In the genomic region with DNA sequence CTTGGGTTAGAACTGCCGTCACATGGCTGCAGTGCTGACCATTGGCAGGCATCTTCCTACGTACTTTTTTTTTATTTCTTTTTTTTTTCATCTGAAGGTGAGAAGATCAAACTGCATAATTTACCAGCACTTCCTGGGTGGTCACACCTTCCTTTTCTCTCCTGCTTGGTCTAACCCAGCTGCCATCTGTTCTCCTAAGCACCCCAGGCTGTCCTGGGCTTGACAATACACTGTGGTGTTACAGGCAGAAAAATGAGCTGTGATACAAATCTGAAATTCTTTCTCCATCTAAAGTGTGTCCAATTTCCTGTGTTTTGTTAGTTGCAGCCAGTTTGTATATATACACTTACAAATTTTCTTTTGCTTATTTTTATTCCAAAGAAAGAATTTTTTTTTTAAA, we compare ENCODE assay signal across 17 cellular contexts.
A peak's percentile ranks its signal among the peaks of the same experiment; 100 is the strongest.
DNase-seq lines count a peak whose midpoint lies in the region; ATAC-seq and TF ChIP-seq lines count a peak whose summit lies in the region.
"Had no signal": no experiment of that assay in that cellular context is flagged by ENCODE, and none has a peak within 500 bp of the region (broad histone marks: within the 10 kb centered on the region; RNA-seq: fewer than 3 reads in every experiment).

No MANE protein-coding gene starts in this region.

- H3K9ac ChIP-seq in DND-41 (ENCODE audit: low read depth, low read length), result no peak overlapping the region
- no peak overlapping the region for H3K9ac ChIP-seq in OCI-LY1 (ENCODE audit: low read length)

- no peaks in the 10 kb centered on the region for H3F3A ChIP-seq in OCI-LY1 (ENCODE audit: insufficient read depth, low read length)

- H3K9me2 ChIP-seq in OCI-LY1 (ENCODE audit: low read depth, low read length) (no peaks in the 10 kb centered on the region), hepatocyte (replicated peaks; ENCODE audit: insufficient read depth) (no peaks in the 10 kb centered on the region)

- POLR2A ChIA-PET in WTC11 (lab: Charles Lee), result no interaction called here

- peaks cover 11% of the 10 kb centered on the region for H3K9me3 Mint-ChIP-seq in WTC11
- no peaks in the 10 kb centered on the region for H3K9me3 Mint-ChIP-seq in endothelial cell (ENCODE audit: unreplicated experiment)
- H3K9me3 Mint-ChIP-seq: HFFc6 had no signal

- H3K4me2 ChIP-seq in DND-41 (ENCODE audit: insufficient read depth, low read length) (no peak overlapping the region), OCI-LY1 (ENCODE audit: low read length) (no peak overlapping the region), hepatocyte (no peak overlapping the region)
- H3K4me2 ChIP-seq: A549 had no signal

- H3K27ac ChIP-seq in DND-41 (ENCODE audit: low read length) (no peak overlapping the region), OCI-LY1 (ENCODE audit: low read depth, low read length, poor library complexity, severe bottlenecking) (peak overlapping the region; percentile 15), hepatocyte (no peak overlapping the region)
- H3K27ac ChIP-seq: A549, C4-2B had no signal

- H4K20me1 ChIP-seq in DND-41 (ENCODE audit: insufficient read depth, low read length), result no peaks in the 10 kb centered on the region
- no peaks in the 10 kb centered on the region for H4K20me1 ChIP-seq in OCI-LY1 (ENCODE audit: insufficient read depth, low read length)
- H4K20me1 ChIP-seq in hepatocyte (ENCODE audit: insufficient read depth, poor library complexity, severe bottlenecking), result no peaks in the 10 kb centered on the region

- H2AFZ ChIP-seq in DND-41 (ENCODE audit: low read depth, low read length) (no peak overlapping the region), OCI-LY1 (ENCODE audit: low read length) (peak overlapping the region; percentile 30; the same call in 1 of the 2 replicates), hepatocyte (no peak overlapping the region)

- H3K4me3 Mint-ChIP-seq in WTC11, result no peak overlapping the region
- no peak overlapping the region for H3K4me3 Mint-ChIP-seq in endothelial cell (ENCODE audit: unreplicated experiment)
- H3K4me3 Mint-ChIP-seq: CD4-positive, alpha-beta memory T cell; HFFc6 had no signal

- H3K79me2 ChIP-seq in DND-41 (ENCODE audit: insufficient read depth, low read length) (no peaks in the 10 kb centered on the region), OCI-LY1 (ENCODE audit: insufficient read depth, low read length) (no peaks in the 10 kb centered on the region), hepatocyte (no peaks in the 10 kb centered on the region)

- CTCF ChIA-PET in WTC11 (lab: Charles Lee), result interaction anchor here (1.2 kb wide), 1 partner anchor 381 kb away, joined by 4 read pairs; no protein-coding TSS in a partner anchor

- H3K4me1 ChIP-seq in DND-41 (ENCODE audit: insufficient read depth, low read length) (peaks cover 11% of the 10 kb centered on the region; the same call in 1 of the 2 replicates), OCI-LY1 (ENCODE audit: insufficient read depth, low read length, severe bottlenecking) (peaks cover 32% of the 10 kb centered on the region), hepatocyte (ENCODE audit: insufficient read depth) (no peaks in the 10 kb centered on the region)
- H3K4me1 ChIP-seq: A549, BE2C had no signal

- DNase-seq in DND-41, result peak; percentile 13
- peak; percentile 5 for DNase-seq in ELF-1 (ENCODE audit: low read depth, low spot score)
- DNase-seq in WTC11 (ENCODE audit: low spot score), result no peak
- DNase-seq in hepatocyte (ENCODE audit: low spot score), result no peak
- no peak for DNase-seq in OCI-M1 (lab: John Stamatoyannopoulos, UW)
- DNase-seq in endothelial cell (ENCODE audit: low spot score), result no peak
- DNase-seq: BE2C; CD4-positive, alpha-beta memory T cell; EL; GDM1; HCEC 1CT; HFFc6 had no signal

- H3K4me1 Mint-ChIP-seq in WTC11 (peaks cover 14% of the 10 kb centered on the region), endothelial cell (ENCODE audit: unreplicated experiment) (peaks cover 7% of the 10 kb centered on the region)
- H3K4me1 Mint-ChIP-seq: CD4-positive, alpha-beta memory T cell had no signal

- H3K4me3 ChIP-seq in DND-41 (ENCODE audit: low read depth in 1 of 2, low read length in 2 of 2), result no peak overlapping the region
- H3K4me3 ChIP-seq in OCI-LY1 (ENCODE audit: low read depth, low read length, poor library complexity, severe bottlenecking), result no peak overlapping the region
- no peak overlapping the region for H3K4me3 ChIP-seq in hepatocyte
- H3K4me3 ChIP-seq: A549 had no signal

- peak; percentile 77 for ATAC-seq in DND-41 (ENCODE audit: insufficient read depth, low read depth)
- peak; percentile 22; the same call in 1 of the 2 replicates for ATAC-seq in WTC11
- ATAC-seq in esophagus mucosa, result no peak
- ATAC-seq: A549, HepG2 had no signal

- H3K27me3 Mint-ChIP-seq in WTC11 (ENCODE audit: low read depth) (no peaks in the 10 kb centered on the region), endothelial cell (ENCODE audit: unreplicated experiment) (no peaks in the 10 kb centered on the region)
- H3K27me3 Mint-ChIP-seq: CD4-positive, alpha-beta memory T cell had no signal

- WGBS in hepatocyte (ENCODE audit: low lambda C conversion rate, missing lambda C conversion rate), result 93% methylated on average over 2 of the region's 2 CpGs

- H3K27me3 ChIP-seq in DND-41 (ENCODE audit: insufficient read depth, low read length, poor library complexity), result no peaks in the 10 kb centered on the region
- H3K27me3 ChIP-seq in OCI-LY1 (ENCODE audit: insufficient read depth, low read length), result no peaks in the 10 kb centered on the region
- H3K27me3 ChIP-seq in hepatocyte, result no peaks in the 10 kb centered on the region
- H3K27me3 ChIP-seq: BE2C had no signal

- no peak for TF ChIP-seq CTCF in DND-41 (IDR thresholded peaks at IDR 0.05; ENCODE audit: borderline replicate concordance, extremely low read depth, low read length, poor library complexity, severe bottlenecking)
- no peak for TF ChIP-seq CTCF in OCI-LY1 (IDR thresholded peaks at IDR 0.05; ENCODE audit: low read length)
- TF ChIP-seq CTCF in WTC11 (IDR thresholded peaks at IDR 0.05), result no peak
- no peak for TF ChIP-seq CTCF in hepatocyte (IDR thresholded peaks at IDR 0.05; ENCODE audit: poor library complexity)
- TF ChIP-seq CTCF in endothelial cell (IDR thresholded peaks at IDR 0.05; ENCODE audit: unreplicated experiment), result no peak

- H3K36me3 ChIP-seq in DND-41 (ENCODE audit: insufficient read depth, low read length), result no peaks in the 10 kb centered on the region
- H3K36me3 ChIP-seq in OCI-LY1 (ENCODE audit: insufficient read depth, low read length), result no peaks in the 10 kb centered on the region
- no peaks in the 10 kb centered on the region for H3K36me3 ChIP-seq in hepatocyte (replicated peaks; ENCODE audit: insufficient read depth, low read depth)
- H3K36me3 ChIP-seq: BE2C had no signal

- H3K36me3 Mint-ChIP-seq in WTC11 (no peaks in the 10 kb centered on the region), endothelial cell (ENCODE audit: low read depth, unreplicated experiment) (no peaks in the 10 kb centered on the region)
- H3K36me3 Mint-ChIP-seq: CD4-positive, alpha-beta memory T cell had no signal

- no peak overlapping the region for H3K27ac Mint-ChIP-seq in WTC11
- H3K27ac Mint-ChIP-seq in endothelial cell (ENCODE audit: unreplicated experiment), result no peak overlapping the region
- H3K27ac Mint-ChIP-seq: CD4-positive, alpha-beta memory T cell; HFFc6 had no signal

- peaks cover 2% of the 10 kb centered on the region for H3K9me3 ChIP-seq in DND-41 (ENCODE audit: insufficient read depth, low read length, severe bottlenecking)
- 0 out of 2 replicates have a peak, but pooled peaks cover 4% of the 10 kb centered on the region for H3K9me3 ChIP-seq in OCI-LY1 (ENCODE audit: low read length)
- no peaks in the 10 kb centered on the region for H3K9me3 ChIP-seq in hepatocyte (ENCODE audit: low read depth)
- H3K9me3 ChIP-seq: A549, BE2C had no signal

TF ChIP-seq in WTC11, 78 proteins besides CTCF, POLR2A, EP300 and RAD21 (continues in another document):
- TF ChIP-seq NFATC4 (CRISPR knock-in tag; IDR thresholded peaks at IDR 0.05) (no peak), SOX15 (CRISPR knock-in tag; IDR thresholded peaks at IDR 0.05) (no peak), ZNF232 (CRISPR knock-in tag; IDR thresholded peaks at IDR 0.05) (no peak), NR2C2 (CRISPR knock-in tag; IDR thresholded peaks at IDR 0.05) (no peak), IRF2 (CRISPR knock-in tag; IDR thresholded peaks at IDR 0.05; ENCODE audit: borderline replicate concordance, low read depth) (no peak), OVOL2 (CRISPR knock-in tag; IDR thresholded peaks at IDR 0.05; ENCODE audit: borderline replicate concordance) (no peak), KAT7 (CRISPR knock-in tag; IDR thresholded peaks at IDR 0.05; ENCODE audit: borderline replicate concordance) (no peak)
- TF ChIP-seq, protein P1, sequence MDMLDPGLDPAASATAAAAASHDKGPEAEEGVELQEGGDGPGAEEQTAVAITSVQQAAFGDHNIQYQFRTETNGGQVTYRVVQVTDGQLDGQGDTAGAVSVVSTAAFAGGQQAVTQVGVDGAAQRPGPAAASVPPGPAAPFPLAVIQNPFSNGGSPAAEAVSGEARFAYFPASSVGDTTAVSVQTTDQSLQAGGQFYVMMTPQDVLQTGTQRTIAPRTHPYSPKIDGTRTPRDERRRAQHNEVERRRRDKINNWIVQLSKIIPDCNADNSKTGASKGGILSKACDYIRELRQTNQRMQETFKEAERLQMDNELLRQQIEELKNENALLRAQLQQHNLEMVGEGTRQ (CRISPR knock-in tag; IDR thresholded peaks at IDR 0.05), result no peak
- TF ChIP-seq, protein P2, sequence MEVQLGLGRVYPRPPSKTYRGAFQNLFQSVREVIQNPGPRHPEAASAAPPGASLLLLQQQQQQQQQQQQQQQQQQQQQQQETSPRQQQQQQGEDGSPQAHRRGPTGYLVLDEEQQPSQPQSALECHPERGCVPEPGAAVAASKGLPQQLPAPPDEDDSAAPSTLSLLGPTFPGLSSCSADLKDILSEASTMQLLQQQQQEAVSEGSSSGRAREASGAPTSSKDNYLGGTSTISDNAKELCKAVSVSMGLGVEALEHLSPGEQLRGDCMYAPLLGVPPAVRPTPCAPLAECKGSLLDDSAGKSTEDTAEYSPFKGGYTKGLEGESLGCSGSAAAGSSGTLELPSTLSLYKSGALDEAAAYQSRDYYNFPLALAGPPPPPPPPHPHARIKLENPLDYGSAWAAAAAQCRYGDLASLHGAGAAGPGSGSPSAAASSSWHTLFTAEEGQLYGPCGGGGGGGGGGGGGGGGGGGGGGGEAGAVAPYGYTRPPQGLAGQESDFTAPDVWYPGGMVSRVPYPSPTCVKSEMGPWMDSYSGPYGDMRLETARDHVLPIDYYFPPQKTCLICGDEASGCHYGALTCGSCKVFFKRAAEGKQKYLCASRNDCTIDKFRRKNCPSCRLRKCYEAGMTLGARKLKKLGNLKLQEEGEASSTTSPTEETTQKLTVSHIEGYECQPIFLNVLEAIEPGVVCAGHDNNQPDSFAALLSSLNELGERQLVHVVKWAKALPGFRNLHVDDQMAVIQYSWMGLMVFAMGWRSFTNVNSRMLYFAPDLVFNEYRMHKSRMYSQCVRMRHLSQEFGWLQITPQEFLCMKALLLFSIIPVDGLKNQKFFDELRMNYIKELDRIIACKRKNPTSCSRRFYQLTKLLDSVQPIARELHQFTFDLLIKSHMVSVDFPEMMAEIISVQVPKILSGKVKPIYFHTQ (CRISPR knock-in tag; IDR thresholded peaks at IDR 0.05), result no peak

Comparison
In these comparisons a context has a peak if more than half of its experiments do, and no peak if none do; other contexts are left out.
1. DNase-seq: peak in DND-41 (single experiment) and ELF-1 (single experiment); none in WTC11 (single experiment), hepatocyte (single experiment), OCI-M1 (single experiment) and endothelial cell (single experiment).